ENCODE assay signal across 8 cellular contexts in the genomic region with DNA sequence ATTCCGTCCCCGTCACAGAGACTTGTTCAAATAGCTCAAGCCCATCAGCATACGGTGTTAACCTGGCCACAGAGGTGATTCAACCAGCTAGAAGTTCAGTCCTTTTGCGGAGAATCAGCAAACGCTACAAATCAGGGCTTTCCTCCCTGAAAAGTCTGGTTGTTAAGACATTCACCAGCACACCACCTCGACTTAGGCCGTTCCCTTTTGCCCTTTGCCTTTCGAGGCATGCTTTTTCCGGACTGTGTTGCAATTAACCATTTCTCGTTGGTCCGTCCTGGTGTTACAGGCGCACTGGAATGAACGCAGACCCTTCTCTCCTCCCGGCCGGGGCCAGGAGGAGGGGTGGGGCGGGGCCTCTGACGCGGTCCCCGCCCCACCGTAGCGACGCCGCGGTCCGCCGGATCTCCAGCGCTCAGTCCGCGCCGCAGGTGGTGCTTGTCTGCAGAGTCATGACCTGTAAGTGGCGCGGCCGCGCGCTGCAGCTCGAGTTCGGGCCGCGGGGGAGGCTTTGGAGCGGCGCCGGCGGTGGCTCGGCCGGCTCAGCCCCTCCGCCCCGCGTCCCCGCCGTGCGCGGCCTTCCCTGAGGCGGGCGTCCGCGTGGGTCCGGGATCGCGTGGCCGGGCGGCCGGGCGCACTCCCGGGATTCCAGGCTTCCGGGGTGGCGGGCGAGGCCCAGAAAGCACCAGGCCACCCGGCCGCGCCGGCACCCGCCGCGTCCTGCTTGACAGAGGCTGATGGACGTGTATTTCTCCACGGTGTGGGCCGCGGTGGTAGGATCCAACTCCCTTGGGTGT. TPM values are rescaled to one million over a fixed set of nuclear protein-coding genes. Genes with fewer than 3 reads are reported as not detected.
A peak's percentile ranks its signal among the peaks of the same experiment; 100 is the strongest.
DNase-seq lines count a peak whose midpoint lies in the region; ATAC-seq, FAIRE-seq and TF ChIP-seq lines count a peak whose summit lies in the region.

A gene with protein sequence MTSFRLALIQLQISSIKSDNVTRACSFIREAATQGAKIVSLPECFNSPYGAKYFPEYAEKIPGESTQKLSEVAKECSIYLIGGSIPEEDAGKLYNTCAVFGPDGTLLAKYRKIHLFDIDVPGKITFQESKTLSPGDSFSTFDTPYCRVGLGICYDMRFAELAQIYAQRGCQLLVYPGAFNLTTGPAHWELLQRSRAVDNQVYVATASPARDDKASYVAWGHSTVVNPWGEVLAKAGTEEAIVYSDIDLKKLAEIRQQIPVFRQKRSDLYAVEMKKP (plus strand): TSS at position 418 of the 797 bp plus-strand sequence. CDS start 35 bp downstream, at position 453.

- TF ChIP-seq CTCF in left lung (IDR thresholded peaks at IDR 0.05): no peak

- intact Hi-C loops in dendritic cell treated with granulocyte-macrophage colony-stimulating factor and Interleukin-4, amounts not matched to agents 40 ng/mL and 50 ng/mL, for 4 days (cut with micrococcal nuclease): loop anchor here (2.0 to 10.0 kb wide), 2 partner anchors 66 to 160 kb away; partner anchors contain the start of genes LNP1, TMEM45A and TOMM70
- intact Hi-C loops in left lung (cut with DNase I): no loop called here

- ATAC-seq in HG03442 (IDR thresholded peaks at IDR 0.05; ENCODE audit: unreplicated experiment) (peak; percentile 95), left lung (peak; percentile 98)

- DNase-seq in GM19239 (ENCODE audit: insufficient read length, low spot score) (peak; percentile 81), NCI-H69 (lab: John Stamatoyannopoulos, UW) (peak; percentile 90), left lung (peak; percentile 89 to 97)
- DNase-seq in activated CD4-positive, alpha-beta T cell treated with anti-CD3 and anti-CD28 coated beads, Interleukin-2, amount 50 U/mL, for 24 hours (ENCODE audit: low read depth in 1 of 2, low spot score in 1 of 2): peak; percentile 54 to 74
- peak; percentile 68 to 75 for DNase-seq in stimulated activated CD4-positive, alpha-beta T cell treated with anti-CD3 and anti-CD28 coated beads, Interleukin-2, amount 100 ng/mL, for 48 hours

- H3K4me3 Mint-ChIP-seq in dendritic cell treated with granulocyte-macrophage colony-stimulating factor and Interleukin-4, amounts not matched to agents 40 ng/mL and 50 ng/mL, for 4 days: peak within 1 kb of the TSS; percentile 87

- H3K9me3 Mint-ChIP-seq in dendritic cell treated with granulocyte-macrophage colony-stimulating factor and Interleukin-4, amounts not matched to agents 40 ng/mL and 50 ng/mL, for 4 days: no peaks in the 10 kb centered on the region

- no peaks in the 10 kb centered on the region for H3K27me3 Mint-ChIP-seq in dendritic cell treated with granulocyte-macrophage colony-stimulating factor and Interleukin-4, amounts not matched to agents 40 ng/mL and 50 ng/mL, for 4 days

- H3K36me3 Mint-ChIP-seq in dendritic cell treated with granulocyte-macrophage colony-stimulating factor and Interleukin-4, amounts not matched to agents 40 ng/mL and 50 ng/mL, for 4 days (ENCODE audit: low read depth): peaks cover 8% of the 10 kb centered on the region

- H3K9me3 ChIP-seq in BLaER1 (no peaks in the 10 kb centered on the region), left lung (no peaks in the 10 kb centered on the region)

- peaks cover 25% of the 10 kb centered on the region for H3K4me1 Mint-ChIP-seq in dendritic cell treated with granulocyte-macrophage colony-stimulating factor and Interleukin-4, amounts not matched to agents 40 ng/mL and 50 ng/mL, for 4 days (ENCODE audit: low read depth)

- peak; percentile 84 for FAIRE-seq in GM19239 (lab: Jason Lieb, UNC)

- peak within 1 kb of the TSS; percentile 88 for H3K27ac Mint-ChIP-seq in dendritic cell treated with granulocyte-macrophage colony-stimulating factor and Interleukin-4, amounts not matched to agents 40 ng/mL and 50 ng/mL, for 4 days

- H3K4me3 ChIP-seq in BLaER1 (peak within 1 kb of the TSS; percentile 91), left lung (peak within 1 kb of the TSS; percentile 48 to 66)

- H3K27me3 ChIP-seq in BLaER1 (no peaks in the 10 kb centered on the region), left lung (no peaks in the 10 kb centered on the region)

- peaks cover 18% of the 10 kb centered on the region for H3K4me1 ChIP-seq in BLaER1
- peaks cover 0 to 20% of the 10 kb centered on the region in 2 donors for H3K4me1 ChIP-seq in left lung

- H3K36me3 ChIP-seq in BLaER1: peaks cover 8% of the 10 kb centered on the region
- H3K36me3 ChIP-seq in left lung: peaks cover 0 to 7% of the 10 kb centered on the region in 2 donors

- peak within 1 kb of the TSS; percentile 93 for H3K27ac ChIP-seq in BLaER1
- H3K27ac ChIP-seq in left lung: peak within 1 kb of the TSS; percentile 66 to 80

- H3K9ac ChIP-seq in BLaER1: peak within 1 kb of the TSS; percentile 91

- H4K20me1 ChIP-seq in BLaER1: 0 out of 2 replicates have a peak, but pooled peaks cover 4% of the 10 kb centered on the region

- H3K4me2 ChIP-seq in BLaER1: peak within 1 kb of the TSS; percentile 89

RNA-seq across cellular contexts. Expression of the gene that starts here (rescaled TPM):
- 10 to 100 TPM; 30.8 to 40.8 TPM for total RNA-seq in left lung

Comparison
In these comparisons a context has a peak if more than half of its experiments do, and no peak if none do; other contexts are left out.
1. Peak in every context shown above with its lines: DNase-seq, ATAC-seq, H3K4me3 ChIP-seq and H3K27ac ChIP-seq.